Comparison of ENCODE assay signal across 1 cellular context in genomic region chr12:9169986-9170634, GRCh38.
TF ChIP-seq lines count a peak whose summit lies in the region.

No MANE protein-coding gene starts in this region.

TF ChIP-seq in GM23338, 12 proteins besides CTCF, POLR2A, EP300 and RAD21:
- TF ChIP-seq, protein P1, sequence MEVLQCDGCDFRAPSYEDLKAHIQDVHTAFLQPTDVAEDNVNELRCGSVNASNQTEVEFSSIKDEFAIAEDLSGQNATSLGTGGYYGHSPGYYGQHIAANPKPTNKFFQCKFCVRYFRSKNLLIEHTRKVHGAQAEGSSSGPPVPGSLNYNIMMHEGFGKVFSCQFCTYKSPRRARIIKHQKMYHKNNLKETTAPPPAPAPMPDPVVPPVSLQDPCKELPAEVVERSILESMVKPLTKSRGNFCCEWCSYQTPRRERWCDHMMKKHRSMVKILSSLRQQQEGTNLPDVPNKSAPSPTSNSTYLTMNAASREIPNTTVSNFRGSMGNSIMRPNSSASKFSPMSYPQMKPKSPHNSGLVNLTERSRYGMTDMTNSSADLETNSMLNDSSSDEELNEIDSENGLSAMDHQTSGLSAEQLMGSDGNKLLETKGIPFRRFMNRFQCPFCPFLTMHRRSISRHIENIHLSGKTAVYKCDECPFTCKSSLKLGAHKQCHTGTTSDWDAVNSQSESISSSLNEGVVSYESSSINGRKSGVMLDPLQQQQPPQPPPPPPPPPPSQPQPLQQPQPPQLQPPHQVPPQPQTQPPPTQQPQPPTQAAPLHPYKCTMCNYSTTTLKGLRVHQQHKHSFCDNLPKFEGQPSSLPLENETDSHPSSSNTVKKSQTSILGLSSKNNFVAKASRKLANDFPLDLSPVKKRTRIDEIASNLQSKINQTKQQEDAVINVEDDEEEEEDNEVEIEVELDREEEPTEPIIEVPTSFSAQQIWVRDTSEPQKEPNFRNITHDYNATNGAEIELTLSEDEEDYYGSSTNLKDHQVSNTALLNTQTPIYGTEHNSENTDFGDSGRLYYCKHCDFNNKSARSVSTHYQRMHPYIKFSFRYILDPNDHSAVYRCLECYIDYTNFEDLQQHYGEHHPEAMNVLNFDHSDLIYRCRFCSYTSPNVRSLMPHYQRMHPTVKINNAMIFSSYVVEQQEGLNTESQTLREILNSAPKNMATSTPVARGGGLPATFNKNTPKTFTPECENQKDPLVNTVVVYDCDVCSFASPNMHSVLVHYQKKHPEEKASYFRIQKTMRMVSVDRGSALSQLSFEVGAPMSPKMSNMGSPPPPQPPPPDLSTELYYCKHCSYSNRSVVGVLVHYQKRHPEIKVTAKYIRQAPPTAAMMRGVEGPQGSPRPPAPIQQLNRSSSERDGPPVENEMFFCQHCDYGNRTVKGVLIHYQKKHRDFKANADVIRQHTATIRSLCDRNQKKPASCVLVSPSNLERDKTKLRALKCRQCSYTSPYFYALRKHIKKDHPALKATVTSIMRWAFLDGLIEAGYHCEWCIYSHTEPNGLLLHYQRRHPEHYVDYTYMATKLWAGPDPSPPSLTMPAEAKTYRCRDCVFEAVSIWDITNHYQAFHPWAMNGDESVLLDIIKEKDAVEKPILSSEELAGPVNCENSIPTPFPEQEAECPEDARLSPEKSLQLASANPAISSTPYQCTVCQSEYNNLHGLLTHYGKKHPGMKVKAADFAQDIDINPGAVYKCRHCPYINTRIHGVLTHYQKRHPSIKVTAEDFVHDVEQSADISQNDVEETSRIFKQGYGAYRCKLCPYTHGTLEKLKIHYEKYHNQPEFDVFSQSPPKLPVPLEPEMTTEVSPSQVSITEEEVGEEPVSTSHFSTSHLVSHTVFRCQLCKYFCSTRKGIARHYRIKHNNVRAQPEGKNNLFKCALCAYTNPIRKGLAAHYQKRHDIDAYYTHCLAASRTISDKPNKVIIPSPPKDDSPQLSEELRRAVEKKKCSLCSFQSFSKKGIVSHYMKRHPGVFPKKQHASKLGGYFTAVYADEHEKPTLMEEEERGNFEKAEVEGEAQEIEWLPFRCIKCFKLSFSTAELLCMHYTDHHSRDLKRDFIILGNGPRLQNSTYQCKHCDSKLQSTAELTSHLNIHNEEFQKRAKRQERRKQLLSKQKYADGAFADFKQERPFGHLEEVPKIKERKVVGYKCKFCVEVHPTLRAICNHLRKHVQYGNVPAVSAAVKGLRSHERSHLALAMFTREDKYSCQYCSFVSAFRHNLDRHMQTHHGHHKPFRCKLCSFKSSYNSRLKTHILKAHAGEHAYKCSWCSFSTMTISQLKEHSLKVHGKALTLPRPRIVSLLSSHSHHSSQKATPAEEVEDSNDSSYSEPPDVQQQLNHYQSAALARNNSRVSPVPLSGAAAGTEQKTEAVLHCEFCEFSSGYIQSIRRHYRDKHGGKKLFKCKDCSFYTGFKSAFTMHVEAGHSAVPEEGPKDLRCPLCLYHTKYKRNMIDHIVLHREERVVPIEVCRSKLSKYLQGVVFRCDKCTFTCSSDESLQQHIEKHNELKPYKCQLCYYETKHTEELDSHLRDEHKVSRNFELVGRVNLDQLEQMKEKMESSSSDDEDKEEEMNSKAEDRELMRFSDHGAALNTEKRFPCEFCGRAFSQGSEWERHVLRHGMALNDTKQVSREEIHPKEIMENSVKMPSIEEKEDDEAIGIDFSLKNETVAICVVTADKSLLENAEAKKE (CRISPR knock-in tag; IDR thresholded peaks at IDR 0.05) = peak; percentile 82; the same call in 1 of the 2 replicates
- TF ChIP-seq ZNF114 (CRISPR knock-in tag; IDR thresholded peaks at IDR 0.05) = 0 out of 2 replicates have a peak, but pooled peaks have one; percentile 57
